Comparison of ENCODE assay signal across 8 cellular contexts in genomic region chr20:45911486-45912343, GRCh38. TPM values are rescaled to one million over a fixed set of nuclear protein-coding genes. Genes with fewer than 3 reads are reported as not detected.
A peak's percentile ranks its signal among the peaks of the same experiment; 100 is the strongest.
DNase-seq lines count a peak whose midpoint lies in the region; ATAC-seq and TF ChIP-seq lines count a peak whose summit lies in the region.

PLTP (minus strand) TSS chr20:45912155; CDS start chr20:45911452, 703 bp downstream.

- intact Hi-C loops in activated CD4-positive, alpha-beta memory T cell treated with anti-CD3 and anti-CD28 coated beads for 36 hours (cut with micrococcal nuclease) = loop anchor here (2.0 kb wide), 2 partner anchors 19 to 23 kb away; partner anchors contain the start of gene PCIF1

- DNase-seq in CD4-positive, CD25-positive, alpha-beta regulatory T cell = peak in 2 of 3 donors; percentile 35 to 39
- peak; percentile 37 for DNase-seq in activated CD4-positive, alpha-beta memory T cell treated with anti-CD3 and anti-CD28 coated beads for 36 hours
- DNase-seq in epithelial cell of proximal tubule (ENCODE audit: low read depth) (no peak), mesenteric fat pad (ENCODE audit: low spot score) (no peak), cerebellar nuclear complex (lab: John Stamatoyannopoulos, UW) (no peak)

- no peaks in the 10 kb centered on the region for H3K9me3 ChIP-seq in CD4-positive, CD25-positive, alpha-beta regulatory T cell (ENCODE audit: control insufficient read depth in 2 of 2, low read length in 2 of 2)
- H3K9me3 ChIP-seq in HUES64 (ENCODE audit: insufficient read depth, low read depth, low read length) (no peaks in the 10 kb centered on the region), stomach smooth muscle (ENCODE audit: control insufficient read depth in 2 of 2, low read length in 2 of 2) (no peaks in the 10 kb centered on the region)

- peak within 1 kb of the TSS; percentile 73 to 84 (median 74) for H3K27ac Mint-ChIP-seq in CD4-positive, CD25-positive, alpha-beta regulatory T cell
- no peak within 1 kb of the TSS for H3K27ac Mint-ChIP-seq in activated CD4-positive, alpha-beta memory T cell treated with anti-CD3 and anti-CD28 coated beads for 36 hours

- no peaks in the 10 kb centered on the region for H3K36me3 Mint-ChIP-seq in CD4-positive, CD25-positive, alpha-beta regulatory T cell
- no peaks in the 10 kb centered on the region for H3K36me3 Mint-ChIP-seq in activated CD4-positive, alpha-beta memory T cell treated with anti-CD3 and anti-CD28 coated beads for 36 hours

- peaks cover 0 to 21% (median 7%) of the 10 kb centered on the region in 4 donors for H3K4me1 Mint-ChIP-seq in CD4-positive, CD25-positive, alpha-beta regulatory T cell
- H3K4me1 Mint-ChIP-seq in activated CD4-positive, alpha-beta memory T cell treated with anti-CD3 and anti-CD28 coated beads for 36 hours (ENCODE audit: low read depth) = peaks cover 23% of the 10 kb centered on the region

- peaks cover 38% of the 10 kb centered on the region for H3K27me3 Mint-ChIP-seq in CD4-positive, CD25-positive, alpha-beta regulatory T cell
- peaks cover 15% of the 10 kb centered on the region for H3K27me3 Mint-ChIP-seq in activated CD4-positive, alpha-beta memory T cell treated with anti-CD3 and anti-CD28 coated beads for 36 hours

- peak within 1 kb of the TSS; percentile 62 for H3K4me3 ChIP-seq in CD4-positive, CD25-positive, alpha-beta regulatory T cell (ENCODE audit: low read depth, low read length)
- H3K4me3 ChIP-seq in HUES64 (ENCODE audit: low read length) (peak within 1 kb of the TSS; percentile 74), epithelial cell of proximal tubule (ENCODE audit: low read depth, low read length) (peak within 1 kb of the TSS; percentile 52), stomach smooth muscle (ENCODE audit: low read length in 2 of 2) (peak within 1 kb of the TSS; percentile 69 to 78)

- no peak for TF ChIP-seq CTCF in epithelial cell of proximal tubule (conservative IDR thresholded peaks at IDR 0.05; ENCODE audit: low read depth, low read length)

- H3K9ac ChIP-seq in HUES64 (ENCODE audit: low read depth, low read length) = peak within 1 kb of the TSS; percentile 78
- peak within 1 kb of the TSS; percentile 60 to 68 for H3K9ac ChIP-seq in stomach smooth muscle (ENCODE audit: low read length in 2 of 2)

- no peak for ATAC-seq in CD4-positive, CD25-positive, alpha-beta regulatory T cell (ENCODE audit: low read depth in 2 of 2)
- ATAC-seq in GM18873 (IDR thresholded peaks at IDR 0.05; ENCODE audit: low FRiP score, unreplicated experiment) = no peak

- CTCF ChIA-PET in activated CD4-positive, alpha-beta memory T cell treated with anti-CD3 and anti-CD28 coated beads for 36 hours (lab: Charles Lee) = no interaction called here

- WGBS in HUES64 = under 1% methylated on average over 53 of the region's 58 CpGs

- peaks cover 2% of the 10 kb centered on the region for H3K27me3 ChIP-seq in CD4-positive, CD25-positive, alpha-beta regulatory T cell (ENCODE audit: control insufficient read depth, insufficient read depth, low read length)
- no peaks in the 10 kb centered on the region for H3K27me3 ChIP-seq in HUES64 (ENCODE audit: insufficient read depth, low read length)
- no peaks in the 10 kb centered on the region for H3K27me3 ChIP-seq in stomach smooth muscle (ENCODE audit: control insufficient read depth in 1 of 2, insufficient read depth in 2 of 2, low read length in 2 of 2)

- H3K27ac ChIP-seq in CD4-positive, CD25-positive, alpha-beta regulatory T cell (ENCODE audit: insufficient read depth, low read length, poor library complexity, severe bottlenecking) = no peak within 1 kb of the TSS
- H3K27ac ChIP-seq in HUES64 (ENCODE audit: low read depth, low read length) (peak within 1 kb of the TSS; percentile 68), stomach smooth muscle (ENCODE audit: low read length) (peak within 1 kb of the TSS; percentile 69)

- no peaks in the 10 kb centered on the region for H3K9me3 Mint-ChIP-seq in CD4-positive, CD25-positive, alpha-beta regulatory T cell
- no peaks in the 10 kb centered on the region for H3K9me3 Mint-ChIP-seq in activated CD4-positive, alpha-beta memory T cell treated with anti-CD3 and anti-CD28 coated beads for 36 hours

- H3K4me1 ChIP-seq in CD4-positive, CD25-positive, alpha-beta regulatory T cell (ENCODE audit: control insufficient read depth, insufficient read depth, low read length, poor library complexity, severe bottlenecking) = peaks cover 19% of the 10 kb centered on the region
- H3K4me1 ChIP-seq in HUES64 (ENCODE audit: insufficient read depth, low read length) (peaks cover 4% of the 10 kb centered on the region; the same call in 1 of the 2 replicates), stomach smooth muscle (ENCODE audit: control insufficient read depth, insufficient read depth, low read length) (peaks cover 20% of the 10 kb centered on the region)

- peak within 1 kb of the TSS; percentile 83 to 92 (median 86) for H3K4me3 Mint-ChIP-seq in CD4-positive, CD25-positive, alpha-beta regulatory T cell
- peak within 1 kb of the TSS; percentile 74 for H3K4me3 Mint-ChIP-seq in activated CD4-positive, alpha-beta memory T cell treated with anti-CD3 and anti-CD28 coated beads for 36 hours

- POLR2A ChIA-PET in activated CD4-positive, alpha-beta memory T cell treated with anti-CD3 and anti-CD28 coated beads for 36 hours (lab: Charles Lee) = no interaction called here

- H3K36me3 ChIP-seq in CD4-positive, CD25-positive, alpha-beta regulatory T cell (ENCODE audit: control insufficient read depth, insufficient read depth, low read length) = no peaks in the 10 kb centered on the region
- peaks cover 27% of the 10 kb centered on the region for H3K36me3 ChIP-seq in HUES64 (ENCODE audit: insufficient read depth, low read length)
- no peaks in the 10 kb centered on the region for H3K36me3 ChIP-seq in stomach smooth muscle (ENCODE audit: control insufficient read depth in 2 of 2, insufficient read depth in 2 of 2, low read length in 2 of 2)

RNA-seq across cellular contexts. Expression of gene PLTP, which starts in this region (rescaled TPM):
- total RNA-seq in CD4-positive, CD25-positive, alpha-beta regulatory T cell = 0.67 TPM
- polyA plus RNA-seq in CD4-positive, CD25-positive, alpha-beta regulatory T cell = 1 to 10 TPM in 3 of 4 donors, not detected in 1; 2.0 to 4.6 (median 2.3) TPM
- polyA plus RNA-seq in HUES64 (2013, experiment 1 of 2) = 86.4 TPM
- polyA plus RNA-seq in HUES64 (2013, experiment 2 of 2) = 97.3 TPM
- 1 to 10 TPM; 9.4 to 9.5 TPM for total RNA-seq in activated CD4-positive, alpha-beta memory T cell treated with anti-CD3 and anti-CD28 coated beads for 36 hours
- total RNA-seq in epithelial cell of proximal tubule (20.9 and 38.5 TPM in 2 replicates), mesenteric fat pad (373 TPM)

Comparison
In these comparisons a context has a peak if more than half of its experiments do, and no peak if none do; other contexts are left out.
1. DNase-seq: peak in CD4-positive, CD25-positive, alpha-beta regulatory T cell (2 of 3) and activated CD4-positive, alpha-beta memory T cell treated with anti-CD3 and anti-CD28 coated beads for 36 hours (single experiment); none in epithelial cell of proximal tubule (single experiment), mesenteric fat pad (single experiment) and cerebellar nuclear complex (0 of 2).
2. Peak in every context shown above with its lines, with median percentiles within 50 percentile points of each other: H3K4me3 ChIP-seq.